26 cellular contexts compared by ENCODE assay signal in genomic region chr14:38261620-38262019, GRCh38. TPM values are rescaled to one million over a fixed set of nuclear protein-coding genes. Genes with fewer than 3 reads are reported as not detected.
DNase-seq lines count a peak whose midpoint lies in the region; ATAC-seq and TF ChIP-seq lines count a peak whose summit lies in the region.
"Had no signal": no experiment of that assay in that cellular context is flagged by ENCODE, and none has a peak within 500 bp of the region (broad histone marks: within the 10 kb centered on the region; RNA-seq: fewer than 3 reads in every experiment).

No MANE protein-coding gene starts in this region.

- H3K27me3 ChIP-seq in CD4-positive, alpha-beta T cell (ENCODE audit: control insufficient read depth, insufficient read depth, low read length) = peaks cover 7% of the 10 kb centered on the region

- DNase-seq in stimulated activated naive CD8-positive, alpha-beta T cell treated with anti-CD3 and anti-CD28 coated beads, Interleukin-15, amount 100 ng/mL, for 72 hours = no peak
- no peak for DNase-seq in stimulated activated naive CD8-positive, alpha-beta T cell treated with anti-CD3 and anti-CD28 coated beads, Interleukin-15, Interleukin-2, amounts not matched to agents 100 U/mL and 50 U/mL, for 24 hours
- DNase-seq in OCI-M1 (lab: John Stamatoyannopoulos, UW) (peak; percentile 25), iris pigment epithelial cell (ENCODE audit: low read depth) (peak; percentile 37)
- no peak for DNase-seq in stimulated activated CD4-positive, alpha-beta T cell treated with anti-CD3 and anti-CD28 coated beads, Interleukin-4, amount 100 ng/mL, for 4 hours
- no peak for DNase-seq in stimulated activated CD4-positive, alpha-beta T cell treated with anti-CD3 and anti-CD28 coated beads, Interleukin-1b, Interleukin-23, amount 100 ng/mL, for 48 hours
- no peak for DNase-seq in CD4-positive, alpha-beta T cell
- DNase-seq: C1 segment of cervical spinal cord; Caco-2; CD8-positive, alpha-beta T cell; H9; KG1; NCI-H2029; NCI-H446; NCI-H524 treated with DMSO at 0.1 percent for 48 hours; NCI-H774; NK-92 treated with Interleukin-12 subunit alpha and Interleukin-12 subunit beta, amount 100 ng/mL, for 24 hours; SHP77; SW 1271 had no signal

- H3K36me3 Mint-ChIP-seq in CD4-positive, alpha-beta T cell (ENCODE audit: low read depth) = no peaks in the 10 kb centered on the region
- H3K36me3 Mint-ChIP-seq: CD8-positive, alpha-beta T cell had no signal

- CTCF ChIA-PET in CD4-positive, alpha-beta T cell (lab: Charles Lee) = no interaction called here

- no peaks in the 10 kb centered on the region for H3K4me1 Mint-ChIP-seq in stimulated activated naive CD8-positive, alpha-beta T cell treated with anti-CD3 and anti-CD28 coated beads, Interleukin-15, amount 100 ng/mL, for 72 hours
- H3K4me1 Mint-ChIP-seq in CD4-positive, alpha-beta T cell (ENCODE audit: low read depth) = peaks cover under 1% of the 10 kb centered on the region
- H3K4me1 Mint-ChIP-seq: H9 had no signal

- peaks cover 14 to 30% of the 10 kb centered on the region in 2 donors for H3K9me3 Mint-ChIP-seq in stimulated activated naive CD8-positive, alpha-beta T cell treated with anti-CD3 and anti-CD28 coated beads, Interleukin-15, amount 100 ng/mL, for 72 hours
- H3K9me3 Mint-ChIP-seq in CD4-positive, alpha-beta T cell = peaks cover 6% of the 10 kb centered on the region

- no peak overlapping the region for H3K27ac ChIP-seq in CD4-positive, alpha-beta T cell (ENCODE audit: low read depth, low read length)
- H3K27ac ChIP-seq: A549, RWPE1, SK-N-MC had no signal

- peaks cover 55% of the 10 kb centered on the region for H3K27me3 Mint-ChIP-seq in stimulated activated naive CD8-positive, alpha-beta T cell treated with anti-CD3 and anti-CD28 coated beads, Interleukin-15, amount 100 ng/mL, for 72 hours
- H3K27me3 Mint-ChIP-seq in CD4-positive, alpha-beta T cell = peaks cover 15% of the 10 kb centered on the region

- POLR2A ChIA-PET in CD4-positive, alpha-beta T cell (lab: Charles Lee) = no interaction called here

- no peak overlapping the region for H3K27ac Mint-ChIP-seq in stimulated activated naive CD8-positive, alpha-beta T cell treated with anti-CD3 and anti-CD28 coated beads, Interleukin-15, amount 100 ng/mL, for 72 hours
- H3K27ac Mint-ChIP-seq in CD4-positive, alpha-beta T cell = no peak overlapping the region
- H3K27ac Mint-ChIP-seq: CD8-positive, alpha-beta T cell; GM23338; H9 had no signal

- no peak for TF ChIP-seq CTCF in CD4-positive, alpha-beta T cell (IDR thresholded peaks at IDR 0.05)

- intact Hi-C loops in CD4-positive, alpha-beta T cell (cut with DNase I, micrococcal nuclease) = no loop called here

- H3K9me3 ChIP-seq in CD4-positive, alpha-beta T cell (ENCODE audit: control insufficient read depth, low read length) = peaks cover 7% of the 10 kb centered on the region
- H3K9me3 ChIP-seq: A549, Caco-2 had no signal

- H3K4me3 Mint-ChIP-seq in stimulated activated naive CD8-positive, alpha-beta T cell treated with anti-CD3 and anti-CD28 coated beads, Interleukin-15, amount 100 ng/mL, for 72 hours = no peak overlapping the region
- H3K4me3 Mint-ChIP-seq in CD4-positive, alpha-beta T cell = no peak overlapping the region
- H3K4me3 Mint-ChIP-seq: CD8-positive, alpha-beta T cell; GM23338; H9 had no signal

- ATAC-seq in stimulated activated naive CD8-positive, alpha-beta T cell treated with anti-CD3 and anti-CD28 coated beads, Interleukin-15, amount 100 ng/mL, for 72 hours = peak; percentile 69
- no peak for ATAC-seq in stimulated activated naive CD8-positive, alpha-beta T cell treated with anti-CD3 and anti-CD28 coated beads, Interleukin-15, Interleukin-2, amounts not matched to agents 100 U/mL and 50 U/mL, for 24 hours
- no peak for ATAC-seq in CD4-positive, alpha-beta T cell (ENCODE audit: poor library complexity)
- ATAC-seq: A549; CD8-positive, alpha-beta T cell; GM12878; GM23338; Panc1 had no signal

RNA-seq across cellular contexts. Expression of gene CLEC14A, which starts 5.7 kb away (rescaled TPM):
- total RNA-seq in CD4-positive, alpha-beta T cell = not detected
- total RNA-seq: Caco-2; CD8-positive, alpha-beta T cell; GM12878; GM23338; H9; HT1080 had no signal

RNA-seq across cellular contexts. Expression of gene SSTR1, which starts 53.9 kb away (rescaled TPM):
- total RNA-seq in CD4-positive, alpha-beta T cell = not detected
- total RNA-seq: CD8-positive, alpha-beta T cell; GM12878; HT1080 had no signal

Comparison
In these comparisons a context has a peak if more than half of its experiments do, and no peak if none do; other contexts are left out.
1. DNase-seq: peak in OCI-M1 (single experiment) and iris pigment epithelial cell (single experiment); none in stimulated activated naive CD8-positive, alpha-beta T cell treated with anti-CD3 and anti-CD28 coated beads, Interleukin-15, amount 100 ng/mL, for 72 hours (0 of 2), stimulated activated naive CD8-positive, alpha-beta T cell treated with anti-CD3 and anti-CD28 coated beads, Interleukin-15, Interleukin-2, amounts not matched to agents 100 U/mL and 50 U/mL, for 24 hours (single experiment), stimulated activated CD4-positive, alpha-beta T cell treated with anti-CD3 and anti-CD28 coated beads, Interleukin-4, amount 100 ng/mL, for 4 hours (0 of 2), stimulated activated CD4-positive, alpha-beta T cell treated with anti-CD3 and anti-CD28 coated beads, Interleukin-1b, Interleukin-23, amount 100 ng/mL, for 48 hours (single experiment) and CD4-positive, alpha-beta T cell (0 of 10).